Comparison of ENCODE assay signal across 15 cellular contexts in the genomic region with DNA sequence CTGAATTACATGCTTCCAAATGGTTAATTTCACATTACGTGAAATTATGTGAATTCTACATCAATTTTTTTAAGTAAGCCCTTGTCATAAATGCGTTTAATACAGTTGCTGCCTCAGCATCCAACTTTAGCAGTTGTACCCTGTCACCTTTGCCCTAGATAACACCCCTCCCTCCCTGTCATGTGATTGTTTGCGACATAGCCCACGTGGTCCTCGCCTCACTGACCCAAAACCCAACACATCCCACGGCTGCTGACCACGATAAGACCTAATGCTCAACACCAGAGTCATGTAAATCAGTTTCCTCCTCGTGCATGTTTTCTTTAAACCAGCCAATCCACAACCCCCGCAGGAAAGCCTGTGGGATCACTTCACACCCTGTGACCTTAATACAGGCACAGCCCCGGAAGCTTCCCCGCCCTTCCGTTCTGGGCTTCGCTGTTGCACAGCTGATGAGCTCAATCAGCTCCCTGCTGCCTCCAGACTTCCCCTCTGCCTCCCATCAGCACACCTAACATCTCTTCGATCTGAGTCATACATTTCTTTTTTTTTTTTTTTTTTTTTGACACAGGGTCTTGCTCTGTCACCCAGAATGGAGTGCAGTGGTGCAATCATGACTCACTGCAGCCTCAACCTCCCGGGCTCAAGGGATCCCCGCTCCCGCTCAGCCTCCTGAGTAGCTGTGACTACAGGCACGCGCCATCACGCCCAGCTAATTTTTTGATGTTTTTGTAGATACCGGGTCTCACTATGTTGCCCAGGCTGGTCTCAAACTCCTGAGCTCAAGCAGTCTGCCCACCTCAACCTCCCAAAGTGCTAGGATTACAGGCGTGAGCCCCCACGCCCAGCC. TPM values are rescaled to one million over a fixed set of nuclear protein-coding genes. Genes with fewer than 3 reads are reported as not detected.
DNase-seq lines count a peak whose midpoint lies in the region; ATAC-seq and TF ChIP-seq lines count a peak whose summit lies in the region.
"Not testable (repeated sequence)": the region's sequence is repeated elsewhere in the genome, so short reads cannot be mapped to it uniquely, and the experiment has no call there.
"Had no signal": no experiment of that assay in that cellular context is flagged by ENCODE, and none has a peak within 500 bp of the region (broad histone marks: within the 10 kb centered on the region; RNA-seq: fewer than 3 reads in every experiment).

No MANE protein-coding gene starts in this region.

- H3K4me1 ChIP-seq in body of pancreas, right lobe of liver: not testable (repeated sequence)

- not testable (repeated sequence) for H3K27ac Mint-ChIP-seq in CD4-positive, alpha-beta T cell; T-cell; stimulated activated memory B cell treated with anti-CD40 and anti-IgM and Interleukin-4, amounts not matched to agents 10 μg/mL and 1 μg/mL and 100 μg/mL, for 72 hours

- H3K36me3 Mint-ChIP-seq in CD4-positive, alpha-beta T cell (ENCODE audit: low read depth); T-cell; stimulated activated memory B cell treated with anti-CD40 and anti-IgM and Interleukin-4, amounts not matched to agents 10 μg/mL and 1 μg/mL and 100 μg/mL, for 72 hours: not testable (repeated sequence)

- not testable (repeated sequence) for H3K4me3 Mint-ChIP-seq in CD4-positive, alpha-beta T cell; T-cell; stimulated activated memory B cell treated with anti-CD40 and anti-IgM and Interleukin-4, amounts not matched to agents 10 μg/mL and 1 μg/mL and 100 μg/mL, for 72 hours

- TF ChIP-seq POLR2A in body of pancreas (IDR thresholded peaks at IDR 0.05); right lobe of liver (IDR thresholded peaks at IDR 0.05): not testable (repeated sequence)

- H3K4me3 ChIP-seq in body of pancreas, right lobe of liver: not testable (repeated sequence)

- not testable (repeated sequence) for H3K27me3 Mint-ChIP-seq in CD4-positive, alpha-beta T cell; T-cell; stimulated activated memory B cell treated with anti-CD40 and anti-IgM and Interleukin-4, amounts not matched to agents 10 μg/mL and 1 μg/mL and 100 μg/mL, for 72 hours

- H3K9me3 ChIP-seq in CD4-positive, alpha-beta T cell (ENCODE audit: control insufficient read depth, low read length); body of pancreas; right lobe of liver: not testable (repeated sequence)

- DNase-seq in CD4-positive, alpha-beta T cell; T-cell; body of pancreas; right lobe of liver: not testable (repeated sequence)

- H3K9me3 Mint-ChIP-seq in CD4-positive, alpha-beta T cell; T-cell; stimulated activated memory B cell treated with anti-CD40 and anti-IgM and Interleukin-4, amounts not matched to agents 10 μg/mL and 1 μg/mL and 100 μg/mL, for 72 hours: not testable (repeated sequence)

- POLR2A ChIA-PET in CD4-positive, alpha-beta T cell (lab: Charles Lee); T-cell (lab: Charles Lee): not testable (repeated sequence)

- intact Hi-C loops in CD4-positive, alpha-beta T cell (cut with DNase I, micrococcal nuclease); body of pancreas (cut with DNase I); right lobe of liver (cut with DNase I): not testable (repeated sequence)

- peak; percentile 94 for ATAC-seq in CD4-positive, alpha-beta T cell (ENCODE audit: poor library complexity)
- peak; percentile 85 for ATAC-seq in GM19438 (IDR thresholded peaks at IDR 0.05; ENCODE audit: low read depth, unreplicated experiment)
- peak; percentile 66 for ATAC-seq in HG02610 (IDR thresholded peaks at IDR 0.05; ENCODE audit: unreplicated experiment)
- peak; percentile 70 for ATAC-seq in HG03280 (IDR thresholded peaks at IDR 0.05; ENCODE audit: unreplicated experiment)
- ATAC-seq in T-cell (replicated peaks in 1 of 4) = peak; percentile 96 to 99 (median 97)
- ATAC-seq in body of pancreas = peak; percentile 52
- ATAC-seq in right lobe of liver = peak; percentile 43 to 88 (median 84)
- ATAC-seq in stimulated activated memory B cell treated with anti-CD40 and anti-IgM and Interleukin-4, amounts not matched to agents 10 μg/mL and 1 μg/mL and 100 μg/mL, for 72 hours = peak; percentile 100

- no CpG with 5 or more reads among the region's 23 CpGs for WGBS in body of pancreas, 2 donors
- no CpG with 5 or more reads among the region's 23 CpGs for WGBS in right lobe of liver (ENCODE audit: insufficient coverage, low coverage, low lambda C conversion rate, missing lambda C conversion rate)

- TF ChIP-seq CTCF in CD4-positive, alpha-beta T cell (IDR thresholded peaks at IDR 0.05); body of pancreas (IDR thresholded peaks at IDR 0.05); right lobe of liver (IDR thresholded peaks at IDR 0.05): not testable (repeated sequence)

- H3K27ac ChIP-seq in CD4-positive, alpha-beta T cell (ENCODE audit: low read depth, low read length); body of pancreas; right lobe of liver: not testable (repeated sequence)

- CTCF ChIA-PET in CD4-positive, alpha-beta T cell (lab: Charles Lee); T-cell (lab: Charles Lee): not testable (repeated sequence)

- H3K27me3 ChIP-seq in CD4-positive, alpha-beta T cell (ENCODE audit: control insufficient read depth, insufficient read depth, low read length); body of pancreas; right lobe of liver: not testable (repeated sequence)

- H3K4me1 Mint-ChIP-seq in CD4-positive, alpha-beta T cell (ENCODE audit: low read depth); T-cell; stimulated activated memory B cell treated with anti-CD40 and anti-IgM and Interleukin-4, amounts not matched to agents 10 μg/mL and 1 μg/mL and 100 μg/mL, for 72 hours: not testable (repeated sequence)

- H3K36me3 ChIP-seq in body of pancreas (replicated peaks in 1 of 2; ENCODE audit: insufficient read depth in 1 of 2, low read depth in 2 of 2); right lobe of liver: not testable (repeated sequence)

RNA-seq across cellular contexts. Expression of gene TEX28, which starts 10.2 kb away (rescaled TPM):
- total RNA-seq in CD4-positive, alpha-beta T cell = not detected
- total RNA-seq in T-cell (not detected), body of pancreas (not detected), right lobe of liver (not detected)
- total RNA-seq: activated T-helper 2 cell treated with anti-CD3 and anti-CD28 coated beads, Interferon-gamma antibody, Interleukin-2, Interleukin-4, amounts not matched to agents 10 μg/mL and 5 μg/mL and 100 μg/mL, durations not matched to agents 14 hours and 24 hours and 36 hours; breast epithelium; H4; hepatocyte; NCI-H460; RPMI7951; skeletal muscle tissue had no signal

RNA-seq across cellular contexts. Expression of gene TKTL1, which starts 10.9 kb away (rescaled TPM):
- 1 to 10 TPM; 1.7 to 2.3 TPM for total RNA-seq in CD4-positive, alpha-beta T cell
- 1 to 10 TPM in 4 of 5 donors, under 1 TPM in 1; 0.60 to 5.5 (median 1.3) TPM for total RNA-seq in T-cell
- total RNA-seq in body of pancreas = not detected
- under 1 TPM in 1 of 6 experiments, not detected in 5; 0.06 TPM for total RNA-seq in right lobe of liver
- total RNA-seq: hepatocyte, NCI-H460, RPMI7951 had no signal

RNA-seq across cellular contexts. Expression of gene OPN1MW3, which starts 27.3 kb away (rescaled TPM):
- not detected for total RNA-seq in CD4-positive, alpha-beta T cell
- not detected for total RNA-seq in T-cell
- not detected for total RNA-seq in body of pancreas
- not detected for total RNA-seq in right lobe of liver
- total RNA-seq: activated T-helper 2 cell treated with anti-CD3 and anti-CD28 coated beads, Interferon-gamma antibody, Interleukin-2, Interleukin-4, amounts not matched to agents 10 μg/mL and 5 μg/mL and 100 μg/mL, durations not matched to agents 14 hours and 24 hours and 36 hours; breast epithelium; H4; hepatocyte; NCI-H460; RPMI7951; skeletal muscle tissue had no signal
